ENCODE assay signal across 12 cellular contexts in genomic region chrX:3271485-3272186, GRCh38.
DNase-seq lines count a peak whose midpoint lies in the region; ATAC-seq and TF ChIP-seq lines count a peak whose summit lies in the region.
"Had no signal": no experiment of that assay in that cellular context is flagged by ENCODE, and none has a peak within 500 bp of the region (broad histone marks: within the 10 kb centered on the region; RNA-seq: fewer than 3 reads in every experiment).

No MANE protein-coding gene starts in this region.

- TF ChIP-seq CTCF in nephron progenitor cell (IDR thresholded peaks at IDR 0.05) = no peak
- TF ChIP-seq CTCF in dorsolateral prefrontal cortex (IDR thresholded peaks at IDR 0.05 in 54 of 56, conservative IDR thresholded peaks at IDR 0.05 in 2 of 56; ENCODE audit: low read depth in 1 of 56, partially characterized antibody in 56 of 56) = no peak

- H3K9me3 Mint-ChIP-seq in nephron progenitor cell = peaks cover 33% of the 10 kb centered on the region
- H3K9me3 Mint-ChIP-seq in stimulated activated effector memory CD8-positive, alpha-beta T cell treated with anti-CD3 and anti-CD28 coated beads, Interleukin-12 subunit alpha, Interleukin-12 subunit beta, amount 100 ng/mL, for 72 hours = no peaks in the 10 kb centered on the region
- H3K9me3 Mint-ChIP-seq: activated CD4-positive, alpha-beta memory T cell treated with anti-CD3 and anti-CD28 coated beads, Interleukin-2, amount 10 ng/mL, durations not matched to agents 7 days and 5 days had no signal

- DNase-seq in AG20443 (ENCODE audit: low spot score) (peak; percentile 54), NCI-H748 treated with DMSO at 0.1 percent for 48 hours (lab: John Stamatoyannopoulos, UW) (peak; percentile 25), dermis blood vessel endothelial cell (peak; percentile 86), nephron progenitor cell (no peak), HPDE6-E6E7 (ENCODE audit: extremely low spot score) (no peak), dorsolateral prefrontal cortex (no peak)
- no peak for DNase-seq in stimulated activated effector memory CD8-positive, alpha-beta T cell treated with anti-CD3 and anti-CD28 coated beads, Interleukin-12 subunit alpha, Interleukin-12 subunit beta, amount 100 ng/mL, for 72 hours (ENCODE audit: low spot score in 2 of 2)
- DNase-seq: activated CD4-positive, alpha-beta memory T cell treated with anti-CD3 and anti-CD28 coated beads, Interleukin-2, amount 10 ng/mL, durations not matched to agents 7 days and 5 days; KG1; stimulated activated CD4-positive, alpha-beta T cell treated with anti-CD3 and anti-CD28 coated beads, Interleukin-12 subunit alpha, Interleukin-12 subunit beta, amount 100 ng/mL, for 4 hours; stomach had no signal

- H3K36me3 Mint-ChIP-seq in nephron progenitor cell (ENCODE audit: low read depth) = no peaks in the 10 kb centered on the region
- no peaks in the 10 kb centered on the region for H3K36me3 Mint-ChIP-seq in stimulated activated effector memory CD8-positive, alpha-beta T cell treated with anti-CD3 and anti-CD28 coated beads, Interleukin-12 subunit alpha, Interleukin-12 subunit beta, amount 100 ng/mL, for 72 hours

- H3K4me1 Mint-ChIP-seq in nephron progenitor cell = peaks cover 33% of the 10 kb centered on the region
- H3K4me1 Mint-ChIP-seq in stimulated activated effector memory CD8-positive, alpha-beta T cell treated with anti-CD3 and anti-CD28 coated beads, Interleukin-12 subunit alpha, Interleukin-12 subunit beta, amount 100 ng/mL, for 72 hours = no peaks in the 10 kb centered on the region
- H3K4me1 Mint-ChIP-seq: activated CD4-positive, alpha-beta memory T cell treated with anti-CD3 and anti-CD28 coated beads, Interleukin-2, amount 10 ng/mL, durations not matched to agents 7 days and 5 days had no signal

- no peak overlapping the region for H3K4me3 Mint-ChIP-seq in nephron progenitor cell
- no peak overlapping the region for H3K4me3 Mint-ChIP-seq in stimulated activated effector memory CD8-positive, alpha-beta T cell treated with anti-CD3 and anti-CD28 coated beads, Interleukin-12 subunit alpha, Interleukin-12 subunit beta, amount 100 ng/mL, for 72 hours
- H3K4me3 Mint-ChIP-seq: activated CD4-positive, alpha-beta memory T cell treated with anti-CD3 and anti-CD28 coated beads, Interleukin-2, amount 10 ng/mL, durations not matched to agents 7 days and 5 days had no signal

- peak overlapping the region in 18 of 59 donors; percentile 5 to 37 (median 19) for H3K4me3 ChIP-seq in dorsolateral prefrontal cortex
- H3K4me3 ChIP-seq: stomach had no signal

- H3K27ac Mint-ChIP-seq in nephron progenitor cell = peak overlapping the region; percentile 90
- no peak overlapping the region for H3K27ac Mint-ChIP-seq in stimulated activated effector memory CD8-positive, alpha-beta T cell treated with anti-CD3 and anti-CD28 coated beads, Interleukin-12 subunit alpha, Interleukin-12 subunit beta, amount 100 ng/mL, for 72 hours
- H3K27ac Mint-ChIP-seq: activated CD4-positive, alpha-beta memory T cell treated with anti-CD3 and anti-CD28 coated beads, Interleukin-2, amount 10 ng/mL, durations not matched to agents 7 days and 5 days had no signal

- intact Hi-C loops in dorsolateral prefrontal cortex (cut with DNase I) = no loop called here

- peaks cover 5% of the 10 kb centered on the region for H3K27me3 Mint-ChIP-seq in nephron progenitor cell (ENCODE audit: low read depth, poor library complexity)
- H3K27me3 Mint-ChIP-seq: activated CD4-positive, alpha-beta memory T cell treated with anti-CD3 and anti-CD28 coated beads, Interleukin-2, amount 10 ng/mL, durations not matched to agents 7 days and 5 days had no signal

- no peak for ATAC-seq in stimulated activated effector memory CD8-positive, alpha-beta T cell treated with anti-CD3 and anti-CD28 coated beads, Interleukin-12 subunit alpha, Interleukin-12 subunit beta, amount 100 ng/mL, for 72 hours
- ATAC-seq in GM21737 (IDR thresholded peaks at IDR 0.05; ENCODE audit: unreplicated experiment) = no peak

- peaks cover 0 to 29% (median 0%) of the 10 kb centered on the region in 45 donors for H3K27me3 ChIP-seq in dorsolateral prefrontal cortex
- H3K27me3 ChIP-seq: stomach had no signal

- peak overlapping the region in 1 of 59 donors; percentile 14 for H3K27ac ChIP-seq in dorsolateral prefrontal cortex

Comparison
In these comparisons a context has a peak if more than half of its experiments do, and no peak if none do; other contexts are left out.
1. DNase-seq: peak in AG20443 (single experiment), NCI-H748 treated with DMSO at 0.1 percent for 48 hours (single experiment) and dermis blood vessel endothelial cell (single experiment); none in nephron progenitor cell (single experiment), stimulated activated effector memory CD8-positive, alpha-beta T cell treated with anti-CD3 and anti-CD28 coated beads, Interleukin-12 subunit alpha, Interleukin-12 subunit beta, amount 100 ng/mL, for 72 hours (0 of 2), HPDE6-E6E7 (single experiment) and dorsolateral prefrontal cortex (0 of 10).